Comparison of ENCODE assay signal across 1 cellular context in the genomic region with DNA sequence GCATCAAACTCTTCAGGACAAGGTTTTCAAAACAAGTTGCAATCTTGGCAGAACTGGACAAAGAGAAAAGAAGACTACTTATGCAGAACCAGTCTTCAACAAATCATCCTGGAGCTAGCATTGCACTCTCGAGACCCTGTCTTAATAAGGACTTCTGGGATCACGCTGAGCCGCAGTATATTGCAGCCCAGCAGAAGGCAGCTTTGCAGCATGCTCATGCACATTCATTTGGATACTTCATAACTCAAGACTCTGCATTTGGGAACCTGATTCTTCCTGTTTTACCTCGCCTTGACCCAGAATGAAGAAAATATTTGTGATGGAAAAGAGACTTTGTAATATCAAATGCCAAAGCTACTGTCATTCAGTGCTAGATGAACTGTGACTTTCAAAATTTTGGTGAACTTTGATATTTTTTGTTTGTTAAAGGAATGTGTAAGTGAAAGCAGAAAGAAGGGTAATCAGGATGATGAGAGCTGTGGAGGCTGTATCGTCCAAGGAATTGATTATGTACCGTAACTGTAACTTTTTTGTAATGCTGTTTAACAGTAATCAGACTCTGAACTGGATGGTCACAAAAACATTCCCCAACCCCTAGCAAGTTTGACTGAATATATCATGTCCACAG.
TF ChIP-seq lines count a peak whose summit lies in the region.

No MANE protein-coding gene starts in this region.

TF ChIP-seq in SK-N-SH, 30 proteins besides CTCF, POLR2A, EP300 and RAD21 (continued from another document):
- TF ChIP-seq FOXJ3 (CRISPR knock-in tag; IDR thresholded peaks at IDR 0.05) (no peak), FOXM1 (IDR thresholded peaks at IDR 0.05; ENCODE audit: low read depth) (no peak), MXI1 (IDR thresholded peaks at IDR 0.05; ENCODE audit: low read depth, low read length) (no peak), NFIC (IDR thresholded peaks at IDR 0.05; ENCODE audit: borderline replicate concordance) (no peak), RCOR1 (IDR thresholded peaks at IDR 0.05; ENCODE audit: low read length) (no peak), GABPA (IDR thresholded peaks at IDR 0.05; ENCODE audit: low read depth) (no peak), NRF1 (IDR thresholded peaks at IDR 0.05; ENCODE audit: low read depth, low read length) (no peak), TCF12 (IDR thresholded peaks at IDR 0.05) (no peak)
- TF ChIP-seq, protein P1, sequence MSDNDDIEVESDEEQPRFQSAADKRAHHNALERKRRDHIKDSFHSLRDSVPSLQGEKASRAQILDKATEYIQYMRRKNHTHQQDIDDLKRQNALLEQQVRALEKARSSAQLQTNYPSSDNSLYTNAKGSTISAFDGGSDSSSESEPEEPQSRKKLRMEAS (IDR thresholded peaks at IDR 0.05; ENCODE audit: low read depth): no peak
- TF ChIP-seq, protein P2, sequence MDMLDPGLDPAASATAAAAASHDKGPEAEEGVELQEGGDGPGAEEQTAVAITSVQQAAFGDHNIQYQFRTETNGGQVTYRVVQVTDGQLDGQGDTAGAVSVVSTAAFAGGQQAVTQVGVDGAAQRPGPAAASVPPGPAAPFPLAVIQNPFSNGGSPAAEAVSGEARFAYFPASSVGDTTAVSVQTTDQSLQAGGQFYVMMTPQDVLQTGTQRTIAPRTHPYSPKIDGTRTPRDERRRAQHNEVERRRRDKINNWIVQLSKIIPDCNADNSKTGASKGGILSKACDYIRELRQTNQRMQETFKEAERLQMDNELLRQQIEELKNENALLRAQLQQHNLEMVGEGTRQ (IDR thresholded peaks at IDR 0.05; ENCODE audit: borderline replicate concordance, low read depth, low read length): no peak
- TF ChIP-seq, protein P3, sequence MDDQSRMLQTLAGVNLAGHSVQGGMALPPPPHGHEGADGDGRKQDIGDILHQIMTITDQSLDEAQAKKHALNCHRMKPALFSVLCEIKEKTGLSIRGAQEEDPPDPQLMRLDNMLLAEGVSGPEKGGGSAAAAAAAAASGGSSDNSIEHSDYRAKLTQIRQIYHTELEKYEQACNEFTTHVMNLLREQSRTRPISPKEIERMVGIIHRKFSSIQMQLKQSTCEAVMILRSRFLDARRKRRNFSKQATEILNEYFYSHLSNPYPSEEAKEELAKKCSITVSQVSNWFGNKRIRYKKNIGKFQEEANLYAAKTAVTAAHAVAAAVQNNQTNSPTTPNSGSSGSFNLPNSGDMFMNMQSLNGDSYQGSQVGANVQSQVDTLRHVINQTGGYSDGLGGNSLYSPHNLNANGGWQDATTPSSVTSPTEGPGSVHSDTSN (IDR thresholded peaks at IDR 0.05): no peak
